9 cellular contexts compared by ENCODE assay signal in genomic region chr2:8761529-8762164, GRCh38.
DNase-seq lines count a peak whose midpoint lies in the region; ATAC-seq, FAIRE-seq and TF ChIP-seq lines count a peak whose summit lies in the region.
"Had no signal": no experiment of that assay in that cellular context is flagged by ENCODE, and none has a peak within 500 bp of the region (broad histone marks: within the 10 kb centered on the region; RNA-seq: fewer than 3 reads in every experiment).

No MANE protein-coding gene starts in this region.

- no peak for TF ChIP-seq EP300 in suprapubic skin (IDR thresholded peaks at IDR 0.05)

- H3K9me3 ChIP-seq in DOHH2 (ENCODE audit: control insufficient read depth, insufficient read depth, low read length) (no peaks in the 10 kb centered on the region), suprapubic skin (no peaks in the 10 kb centered on the region)

- no peaks in the 10 kb centered on the region for H3K9me2 ChIP-seq in DOHH2 (replicated peaks; ENCODE audit: control insufficient read depth, low read length)

- H4K20me1 ChIP-seq in DOHH2 (ENCODE audit: control insufficient read depth, insufficient read depth, low read depth, low read length), result no peaks in the 10 kb centered on the region

- H3K27me3 ChIP-seq in DOHH2 (ENCODE audit: control insufficient read depth, low read length), result no peaks in the 10 kb centered on the region
- no peaks in the 10 kb centered on the region for H3K27me3 ChIP-seq in suprapubic skin

- peak; percentile 97 for FAIRE-seq in frontal cortex (lab: Jason Lieb, UNC)

- no peaks in the 10 kb centered on the region for H3F3A ChIP-seq in DOHH2 (ENCODE audit: control insufficient read depth, insufficient read depth)

- no peak for TF ChIP-seq POLR2A in suprapubic skin (IDR thresholded peaks at IDR 0.05)

- TF ChIP-seq CTCF in DOHH2 (IDR thresholded peaks at IDR 0.05; ENCODE audit: low read depth, low read length, poor library complexity, severe bottlenecking) (peak; percentile 42), suprapubic skin (IDR thresholded peaks at IDR 0.05) (peak; percentile 11 to 32)

- no peak overlapping the region for H3K27ac ChIP-seq in DOHH2 (ENCODE audit: low read depth, low read length)
- no peak overlapping the region for H3K27ac ChIP-seq in suprapubic skin

- no peak for ATAC-seq in HG02571 (IDR thresholded peaks at IDR 0.05; ENCODE audit: unreplicated experiment)
- no peak for ATAC-seq in HG03378 (IDR thresholded peaks at IDR 0.05; ENCODE audit: unreplicated experiment)
- ATAC-seq: naive thymus-derived CD8-positive, alpha-beta T cell had no signal

- H3K79me2 ChIP-seq in DOHH2 (ENCODE audit: control insufficient read depth, low read length), result no peaks in the 10 kb centered on the region

- 88% methylated on average over 1 of the region's 1 CpG for WGBS in suprapubic skin

- peak; percentile 12 for DNase-seq in Jurkat, Clone E6-1 (ENCODE audit: low read depth, low spot score)
- DNase-seq in SK-N-DZ (ENCODE audit: low spot score) (peak; percentile 8), frontal cortex (ENCODE audit: low spot score in 2 of 2) (peak in 1 of 2 donors; percentile 34), suprapubic skin (ENCODE audit: low spot score in 2 of 2) (no peak)
- no peak for DNase-seq in activated effector memory CD4-positive, alpha-beta T cell treated with anti-CD3 and anti-CD28 coated beads, Interleukin-2, amount 50 U/mL, for 16 hours

- H3K4me1 ChIP-seq in DOHH2 (ENCODE audit: control insufficient read depth, low read length) (no peaks in the 10 kb centered on the region), suprapubic skin (no peaks in the 10 kb centered on the region)

- no peak overlapping the region for H3K4me2 ChIP-seq in DOHH2 (ENCODE audit: low read length)

- H3K4me3 ChIP-seq in DOHH2 (ENCODE audit: low read length) (no peak overlapping the region), suprapubic skin (no peak overlapping the region)
- no peak overlapping the region for H3K4me3 ChIP-seq in Jurkat, Clone E6-1 (ENCODE audit: low read length)

- H3K36me3 ChIP-seq in DOHH2 (ENCODE audit: control insufficient read depth, low read length) (peaks cover 5% of the 10 kb centered on the region; the same call in 1 of the 2 replicates), suprapubic skin (peaks cover 37% of the 10 kb centered on the region)

Comparison
In these comparisons a context has a peak if more than half of its experiments do, and no peak if none do; other contexts are left out.
1. DNase-seq: peak in Jurkat, Clone E6-1 (single experiment) and SK-N-DZ (single experiment); none in suprapubic skin (0 of 2) and activated effector memory CD4-positive, alpha-beta T cell treated with anti-CD3 and anti-CD28 coated beads, Interleukin-2, amount 50 U/mL, for 16 hours (single experiment).